In the genomic region with DNA sequence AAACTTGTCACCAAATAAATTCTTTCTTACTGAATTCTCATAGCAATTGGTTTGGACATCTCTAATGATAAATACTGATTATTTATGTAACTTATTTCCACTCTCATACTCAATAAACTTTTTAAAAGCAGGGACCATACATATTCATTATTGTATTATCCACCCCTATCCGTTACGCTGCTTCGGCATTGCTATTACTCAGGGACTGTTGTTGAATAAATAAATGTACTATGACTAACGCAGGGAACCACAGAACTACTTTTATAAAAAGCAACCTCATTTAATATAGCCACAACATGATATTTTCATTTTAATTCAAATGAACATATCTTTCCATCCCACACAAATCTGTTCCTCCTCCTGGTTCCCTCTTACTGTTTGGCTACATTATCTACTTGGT, we compare ENCODE assay signal across 23 cellular contexts. TPM values are rescaled to one million over a fixed set of nuclear protein-coding genes. Genes with fewer than 3 reads are reported as not detected.
DNase-seq lines count a peak whose midpoint lies in the region; ATAC-seq and TF ChIP-seq lines count a peak whose summit lies in the region.
"Had no signal": no experiment of that assay in that cellular context is flagged by ENCODE, and none has a peak within 500 bp of the region (broad histone marks: within the 10 kb centered on the region; RNA-seq: fewer than 3 reads in every experiment).

No MANE protein-coding gene starts in this region.

- no peak overlapping the region for H3K27ac Mint-ChIP-seq in activated CD4-positive, alpha-beta memory T cell treated with anti-CD3 and anti-CD28 coated beads, Interleukin-2, amount 10 ng/mL, durations not matched to agents 7 days and 5 days
- H3K27ac Mint-ChIP-seq: B cell; CD4-positive, CD25-positive, alpha-beta regulatory T cell; CD8-positive, alpha-beta T cell; GM23338; HFFc6 had no signal

- H3K4me1 Mint-ChIP-seq in activated CD4-positive, alpha-beta memory T cell treated with anti-CD3 and anti-CD28 coated beads, Interleukin-2, amount 10 ng/mL, durations not matched to agents 7 days and 5 days: no peaks in the 10 kb centered on the region
- H3K4me1 Mint-ChIP-seq: B cell; CD4-positive, CD25-positive, alpha-beta regulatory T cell; GM23338; H9 had no signal

- no peaks in the 10 kb centered on the region for H3K36me3 Mint-ChIP-seq in activated CD4-positive, alpha-beta memory T cell treated with anti-CD3 and anti-CD28 coated beads, Interleukin-2, amount 10 ng/mL, durations not matched to agents 7 days and 5 days (ENCODE audit: low read depth)
- H3K36me3 Mint-ChIP-seq: CD4-positive, CD25-positive, alpha-beta regulatory T cell; CD8-positive, alpha-beta T cell had no signal

- H3K4me3 ChIP-seq in PC-3 (ENCODE audit: low read length) (no peak overlapping the region), astrocyte of the spinal cord (ENCODE audit: low read depth, low read length) (no peak overlapping the region), fibroblast of lung (replicated peaks in 1 of 4; ENCODE audit: control extremely low read depth in 1 of 4, insufficient read depth in 1 of 4, low read depth in 3 of 4, low read length in 4 of 4) (no peak overlapping the region), brain microvascular endothelial cell (ENCODE audit: low read depth, low read length) (no peak overlapping the region)
- H3K4me3 ChIP-seq: A549, BLaER1, GM23338 had no signal

- no peaks in the 10 kb centered on the region for H3K9me2 ChIP-seq in PC-3 (replicated peaks; ENCODE audit: low read length)

- H3K4me1 ChIP-seq in PC-3 (ENCODE audit: insufficient read depth, low read length) (peaks cover 44% of the 10 kb centered on the region), fibroblast of lung (ENCODE audit: control insufficient read depth, extremely low read depth, insufficient read depth, low read length) (no peaks in the 10 kb centered on the region)
- H3K4me1 ChIP-seq: A549, BLaER1 had no signal

- POLR2A ChIA-PET in PC-3 (lab: Charles Lee; ENCODE audit: unreplicated experiment): no interaction called here
- POLR2A ChIA-PET in activated CD4-positive, alpha-beta memory T cell treated with anti-CD3 and anti-CD28 coated beads, Interleukin-2, amount 10 ng/mL, durations not matched to agents 7 days and 5 days (lab: Charles Lee): no interaction called here

- CTCF ChIA-PET in PC-3 (lab: Charles Lee): interaction anchor here (0.6 kb wide), 1 partner anchor 15 kb away, joined by 3 read pairs; a partner anchor contains a TSS
- CTCF ChIA-PET in activated CD4-positive, alpha-beta memory T cell treated with anti-CD3 and anti-CD28 coated beads, Interleukin-2, amount 10 ng/mL, durations not matched to agents 7 days and 5 days (lab: Charles Lee): no interaction called here

- H3K9ac ChIP-seq in PC-3 (ENCODE audit: low read length) (peak overlapping the region; percentile 62), fibroblast of lung (ENCODE audit: insufficient read depth, low read length) (no peak overlapping the region)
- H3K9ac ChIP-seq: BLaER1 had no signal

- peak; percentile 16 for DNase-seq in ELR (ENCODE audit: low read depth)
- peak; percentile 65 for DNase-seq in PC-3
- peak; percentile 34 for DNase-seq in astrocyte of the spinal cord (ENCODE audit: low read depth, low spot score)
- peak; percentile 24 to 39 for DNase-seq in fibroblast of lung (ENCODE audit: low read depth in 2 of 2)
- no peak for DNase-seq in brain microvascular endothelial cell
- no peak for DNase-seq in SKM-1 (lab: John Stamatoyannopoulos, UW; ENCODE audit: unreplicated experiment)
- no peak for DNase-seq in ACHN
- no peak for DNase-seq in activated CD4-positive, alpha-beta memory T cell treated with anti-CD3 and anti-CD28 coated beads, Interleukin-2, amount 10 ng/mL, durations not matched to agents 7 days and 5 days
- DNase-seq: 8988T; CD4-positive, CD25-positive, alpha-beta regulatory T cell; CD8-positive, alpha-beta T cell; DMS 273 treated with DMSO at 0.1 percent for 48 hours; DMS79; EL; GF-D8; H9; HFFc6 had no signal

- H3K4me2 ChIP-seq in PC-3 (ENCODE audit: low read length): peak overlapping the region; percentile 52
- no peak overlapping the region for H3K4me2 ChIP-seq in fibroblast of lung (ENCODE audit: extremely low read depth, insufficient read depth, low read length)
- H3K4me2 ChIP-seq: A549, BLaER1, GM23338 had no signal

- peak; percentile 68 for ATAC-seq in PC-3
- ATAC-seq: A549; CD8-positive, alpha-beta T cell; GM23338; HCT116 had no signal

- H4K20me1 ChIP-seq in PC-3 (ENCODE audit: low read length) (no peaks in the 10 kb centered on the region), fibroblast of lung (ENCODE audit: control insufficient read depth, extremely low read depth, insufficient read depth, low read length) (no peaks in the 10 kb centered on the region)
- H4K20me1 ChIP-seq: BLaER1 had no signal

- no peaks in the 10 kb centered on the region for H3K9me3 Mint-ChIP-seq in activated CD4-positive, alpha-beta memory T cell treated with anti-CD3 and anti-CD28 coated beads, Interleukin-2, amount 10 ng/mL, durations not matched to agents 7 days and 5 days
- H3K9me3 Mint-ChIP-seq: CD8-positive, alpha-beta T cell; H9 had no signal

- H3K9me3 ChIP-seq in PC-3 (ENCODE audit: low read length) (no peaks in the 10 kb centered on the region), fibroblast of lung (ENCODE audit: control insufficient read depth, insufficient read depth, low read depth, low read length) (no peaks in the 10 kb centered on the region)
- H3K9me3 ChIP-seq: A549, BLaER1 had no signal

- no peaks in the 10 kb centered on the region for H3K27me3 Mint-ChIP-seq in activated CD4-positive, alpha-beta memory T cell treated with anti-CD3 and anti-CD28 coated beads, Interleukin-2, amount 10 ng/mL, durations not matched to agents 7 days and 5 days
- H3K27me3 Mint-ChIP-seq: B cell; CD4-positive, CD25-positive, alpha-beta regulatory T cell had no signal

- no TSS peak for BruUV-seq in PC-3 (replicated peaks; lab: Mats Ljungman, UMichigan)

- in situ Hi-C loops in astrocyte of the spinal cord (cut with HindIII; ENCODE audit: low sequenced_read_pairs) (no loop called here), brain microvascular endothelial cell (cut with HindIII; ENCODE audit: low pct_ligation_motif_present, low sequenced_read_pairs) (no loop called here), ACHN (cut with HindIII; ENCODE audit: low pct_ligation_motif_present, low pct_unique_long_range_greater_than_20kb, low sequenced_read_pairs) (no loop called here)

- no peak overlapping the region for H2AFZ ChIP-seq in PC-3 (ENCODE audit: low read length)
- H2AFZ ChIP-seq in fibroblast of lung (ENCODE audit: low read length): no peak overlapping the region
- H2AFZ ChIP-seq: GM23338 had no signal

- H3K27ac ChIP-seq in PC-3 (ENCODE audit: low read length) (peak overlapping the region; percentile 91), fibroblast of lung (ENCODE audit: insufficient read depth, low read length) (no peak overlapping the region), brain microvascular endothelial cell (no peak overlapping the region)
- H3K27ac ChIP-seq: A549, BLaER1, C4-2B had no signal

- peaks cover 6% of the 10 kb centered on the region for H3F3A ChIP-seq in PC-3 (ENCODE audit: low read length, unreplicated experiment)

- H3K4me3 Mint-ChIP-seq in activated CD4-positive, alpha-beta memory T cell treated with anti-CD3 and anti-CD28 coated beads, Interleukin-2, amount 10 ng/mL, durations not matched to agents 7 days and 5 days: no peak overlapping the region
- H3K4me3 Mint-ChIP-seq: B cell; CD4-positive, CD25-positive, alpha-beta regulatory T cell; CD8-positive, alpha-beta T cell; GM23338; H9; HFFc6 had no signal

- no peaks in the 10 kb centered on the region for H3K79me2 ChIP-seq in PC-3 (ENCODE audit: low read length)
- no peaks in the 10 kb centered on the region for H3K79me2 ChIP-seq in fibroblast of lung (ENCODE audit: control insufficient read depth, insufficient read depth, low read length)

- intact Hi-C loops in PC-3 (cut with micrococcal nuclease): no loop called here

- H3K27me3 ChIP-seq in PC-3 (ENCODE audit: low read length) (no peaks in the 10 kb centered on the region), fibroblast of lung (ENCODE audit: control insufficient read depth, insufficient read depth, low read length) (no peaks in the 10 kb centered on the region), brain microvascular endothelial cell (replicated peaks) (no peaks in the 10 kb centered on the region)
- H3K27me3 ChIP-seq: BLaER1 had no signal

- H3K36me3 ChIP-seq in PC-3 (ENCODE audit: low read depth, low read length): no peaks in the 10 kb centered on the region
- no peaks in the 10 kb centered on the region for H3K36me3 ChIP-seq in fibroblast of lung (ENCODE audit: control insufficient read depth, insufficient read depth, low read length)
- no peaks in the 10 kb centered on the region for H3K36me3 ChIP-seq in brain microvascular endothelial cell (replicated peaks)
- H3K36me3 ChIP-seq: BLaER1 had no signal

- no peak for TF ChIP-seq CTCF in PC-3 (conservative IDR thresholded peaks at IDR 0.05; ENCODE audit: low read depth, low read length)
- TF ChIP-seq CTCF in astrocyte of the spinal cord (IDR thresholded peaks at IDR 0.05; ENCODE audit: low read depth, low read length): no peak
- no peak for TF ChIP-seq CTCF in fibroblast of lung (conservative IDR thresholded peaks at IDR 0.05 in 1 of 2, IDR thresholded peaks at IDR 0.05 in 1 of 2; ENCODE audit: low read depth in 1 of 2, low read length in 2 of 2)
- no peak for TF ChIP-seq CTCF in brain microvascular endothelial cell (IDR thresholded peaks at IDR 0.05; ENCODE audit: low read depth, low read length, missing control alignments)

RNA-seq across cellular contexts. Expression of a gene that starts 14.8 kb away (rescaled TPM):
- total RNA-seq in PC-3 (2014; rRNA removed): 26.3 and 29.3 TPM in 2 replicates
- total RNA-seq in fibroblast of lung: 21.3 and 28.4 TPM in 2 replicates
- 11.4 and 17.2 TPM in 2 replicates for polyA plus RNA-seq in fibroblast of lung
- 7.7 and 11.7 TPM in 2 replicates for polyA plus RNA-seq in fibroblast of lung (2012)
- 4.6 and 10.4 TPM in 2 replicates for polyA minus RNA-seq in fibroblast of lung (ENCODE audit: low replicate concordance)
- under 1 TPM; 0.18 to 0.25 TPM for total RNA-seq in activated CD4-positive, alpha-beta memory T cell treated with anti-CD3 and anti-CD28 coated beads, Interleukin-2, amount 10 ng/mL, durations not matched to agents 7 days and 5 days

Comparison
In these comparisons a context has a peak if more than half of its experiments do, and no peak if none do; other contexts are left out.
1. DNase-seq: peak in ELR (single experiment), PC-3 (single experiment), astrocyte of the spinal cord (single experiment) and fibroblast of lung (2 of 2); none in brain microvascular endothelial cell (single experiment), SKM-1 (single experiment), ACHN (single experiment) and activated CD4-positive, alpha-beta memory T cell treated with anti-CD3 and anti-CD28 coated beads, Interleukin-2, amount 10 ng/mL, durations not matched to agents 7 days and 5 days (single experiment).
2. RNA of a gene that starts 14.8 kb away (total RNA-seq): 21.3 to 28.4 TPM in fibroblast of lung and 26.3 to 29.3 TPM in PC-3; 0.18 to 0.25 TPM in activated CD4-positive, alpha-beta memory T cell treated with anti-CD3 and anti-CD28 coated beads, Interleukin-2, amount 10 ng/mL, durations not matched to agents 7 days and 5 days; every median in the first group is over 10 times any median in the second.